Comparison of ENCODE assay signal across 15 cellular contexts in the genomic region with DNA sequence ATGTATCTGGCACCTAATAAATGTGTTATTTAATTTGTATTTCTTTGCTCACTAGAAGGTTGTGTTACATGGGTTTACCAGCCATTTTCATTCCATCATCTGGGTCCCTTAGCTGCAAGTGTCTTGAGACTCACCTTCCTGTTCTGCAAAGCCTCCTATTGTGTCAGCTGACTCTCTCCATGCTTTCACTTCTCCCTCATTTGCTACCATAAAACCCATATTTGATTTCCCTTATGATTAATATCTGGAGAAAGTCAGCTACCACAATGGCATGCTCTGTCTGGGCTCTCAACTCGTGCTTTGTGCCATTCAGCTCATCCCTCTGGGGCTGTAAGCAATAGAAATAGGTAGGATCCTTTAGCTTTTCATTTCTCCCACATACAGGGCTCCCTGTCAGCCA.
DNase-seq lines count a peak whose midpoint lies in the region; ATAC-seq and TF ChIP-seq lines count a peak whose summit lies in the region.
"Had no signal": no experiment of that assay in that cellular context is flagged by ENCODE, and none has a peak within 500 bp of the region (broad histone marks: within the 10 kb centered on the region; RNA-seq: fewer than 3 reads in every experiment).

No MANE protein-coding gene starts in this region.

- H3K27me3 Mint-ChIP-seq in stimulated activated memory B cell treated with anti-CD40 and anti-IgM and Interleukin-4, amounts not matched to agents 10 μg/mL and 1 μg/mL and 100 μg/mL, for 72 hours, result no peaks in the 10 kb centered on the region
- H3K27me3 Mint-ChIP-seq: CD4-positive, CD25-positive, alpha-beta regulatory T cell had no signal

- peaks cover 12% of the 10 kb centered on the region for H3K4me1 Mint-ChIP-seq in stimulated activated memory B cell treated with anti-CD40 and anti-IgM and Interleukin-4, amounts not matched to agents 10 μg/mL and 1 μg/mL and 100 μg/mL, for 72 hours
- H3K4me1 Mint-ChIP-seq: CD4-positive, CD25-positive, alpha-beta regulatory T cell; H9 had no signal

- no peaks in the 10 kb centered on the region for H3K9me3 ChIP-seq in OCI-LY3 (ENCODE audit: insufficient read depth, low read length)
- H3K9me3 ChIP-seq: A549, BE2C had no signal

- H3K79me2 ChIP-seq in OCI-LY3 (ENCODE audit: low read length), result no peaks in the 10 kb centered on the region

- ATAC-seq in left colon, result peak; percentile 56
- ATAC-seq in stimulated activated memory B cell treated with anti-CD40 and anti-IgM and Interleukin-4, amounts not matched to agents 10 μg/mL and 1 μg/mL and 100 μg/mL, for 72 hours, result peak; percentile 41
- no peak for ATAC-seq in GM18505 (IDR thresholded peaks at IDR 0.05; ENCODE audit: unreplicated experiment)
- ATAC-seq: A549 had no signal

- no peak overlapping the region for H3K4me3 Mint-ChIP-seq in stimulated activated memory B cell treated with anti-CD40 and anti-IgM and Interleukin-4, amounts not matched to agents 10 μg/mL and 1 μg/mL and 100 μg/mL, for 72 hours
- H3K4me3 Mint-ChIP-seq: CD4-positive, CD25-positive, alpha-beta regulatory T cell; H9 had no signal

- H3K27ac Mint-ChIP-seq in stimulated activated memory B cell treated with anti-CD40 and anti-IgM and Interleukin-4, amounts not matched to agents 10 μg/mL and 1 μg/mL and 100 μg/mL, for 72 hours, result peak overlapping the region; percentile 30
- H3K27ac Mint-ChIP-seq: CD4-positive, CD25-positive, alpha-beta regulatory T cell; H9; IgD-negative memory B cell had no signal

- H3K27me3 ChIP-seq in OCI-LY3 (ENCODE audit: low read depth, low read length), result no peaks in the 10 kb centered on the region
- H3K27me3 ChIP-seq: BE2C had no signal

- peaks cover 25% of the 10 kb centered on the region for H3K4me1 ChIP-seq in OCI-LY3 (ENCODE audit: low read length)
- H3K4me1 ChIP-seq: A549, BE2C had no signal

- peak overlapping the region; percentile 77 for H3K4me2 ChIP-seq in OCI-LY3 (ENCODE audit: low read length)
- H3K4me2 ChIP-seq: A549 had no signal

- H3K9ac ChIP-seq in OCI-LY3 (ENCODE audit: low read length), result no peak overlapping the region

- peak; percentile 68 for DNase-seq in COLO829 (ENCODE audit: low spot score)
- DNase-seq in left colon, result no peak
- DNase-seq in C1 segment of cervical spinal cord (lab: John Stamatoyannopoulos, UW), result no peak
- DNase-seq in head of caudate nucleus, result no peak
- DNase-seq: BE2C; Calu3; CD4-positive, CD25-positive, alpha-beta regulatory T cell; DMS 273 treated with DMSO at 0.1 percent for 48 hours; GOT3; H9 had no signal

- H3K4me3 ChIP-seq in OCI-LY3 (ENCODE audit: low read length), result peak overlapping the region; percentile 44
- H3K4me3 ChIP-seq: A549 had no signal

- no peaks in the 10 kb centered on the region for H3K36me3 ChIP-seq in OCI-LY3 (replicated peaks; ENCODE audit: low read depth, low read length)
- H3K36me3 ChIP-seq: BE2C had no signal

- no peaks in the 10 kb centered on the region for H3K9me3 Mint-ChIP-seq in stimulated activated memory B cell treated with anti-CD40 and anti-IgM and Interleukin-4, amounts not matched to agents 10 μg/mL and 1 μg/mL and 100 μg/mL, for 72 hours
- H3K9me3 Mint-ChIP-seq: H9 had no signal

- intact Hi-C loops in left colon (cut with DNase I, micrococcal nuclease) (no loop called here), head of caudate nucleus (cut with DNase I) (no loop called here)

- H4K20me1 ChIP-seq in OCI-LY3 (ENCODE audit: insufficient read depth, low read length), result no peaks in the 10 kb centered on the region

- H3K36me3 Mint-ChIP-seq in stimulated activated memory B cell treated with anti-CD40 and anti-IgM and Interleukin-4, amounts not matched to agents 10 μg/mL and 1 μg/mL and 100 μg/mL, for 72 hours, result peaks cover 21% of the 10 kb centered on the region
- H3K36me3 Mint-ChIP-seq: CD4-positive, CD25-positive, alpha-beta regulatory T cell had no signal

- no peak overlapping the region for H2AFZ ChIP-seq in OCI-LY3 (ENCODE audit: low read depth, low read length)

- peak overlapping the region; percentile 29 for H3K27ac ChIP-seq in OCI-LY3 (ENCODE audit: low read length)
- H3K27ac ChIP-seq: A549 had no signal

- TF ChIP-seq CTCF in OCI-LY3 (IDR thresholded peaks at IDR 0.05; ENCODE audit: low read depth, low read length), result no peak

- no peak for TF ChIP-seq POLR2A in GM18505 (IDR thresholded peaks at IDR 0.05; ENCODE audit: borderline replicate concordance, extremely low read depth, insufficient read depth, insufficient read length)
